Comparison of ENCODE assay signal across 8 cellular contexts in the genomic region with DNA sequence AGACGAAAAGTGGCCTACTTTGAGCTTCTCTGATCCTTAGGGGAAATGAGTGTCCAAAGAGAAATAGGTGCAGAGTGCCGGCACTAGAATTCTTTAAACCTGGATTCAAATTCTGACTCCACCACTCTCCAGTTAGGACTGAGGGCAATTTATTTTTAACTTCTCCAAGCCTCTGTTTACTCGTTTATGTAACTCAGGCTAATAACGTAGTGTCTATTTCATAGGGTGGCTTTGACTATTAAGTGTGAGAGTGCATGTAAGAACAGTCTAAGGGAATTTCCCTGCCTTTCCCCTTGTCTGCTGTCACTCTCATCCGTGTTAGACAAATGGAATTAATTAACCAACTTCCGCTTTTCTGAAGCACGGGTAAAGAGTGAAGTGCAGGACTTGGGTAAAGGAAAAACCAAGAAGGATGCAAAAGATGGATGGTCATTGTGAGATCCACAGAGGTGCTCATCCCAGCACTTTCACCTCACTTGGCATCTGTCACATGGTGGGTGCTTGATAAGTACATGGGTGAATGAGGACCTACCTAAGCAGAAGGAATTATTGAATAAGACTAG. TPM values are rescaled to one million over a fixed set of nuclear protein-coding genes. Genes with fewer than 3 reads are reported as not detected.
DNase-seq lines count a peak whose midpoint lies in the region; ATAC-seq lines count a peak whose summit lies in the region.

No MANE protein-coding gene starts in this region.

- H3K27ac ChIP-seq in aorta (ENCODE audit: low read depth in 1 of 2, low read length in 2 of 2): peak overlapping the region; percentile 44 to 91

- intact Hi-C loops in aorta (cut with DNase I): loop anchor here in 1 of 2 donors (5.0 to 10.0 kb wide), 2 partner anchors 117 to 220 kb away; a partner anchor contains a TSS

- H3K36me3 ChIP-seq in aorta (ENCODE audit: control insufficient read depth in 1 of 2, insufficient read depth in 2 of 2, low read length in 1 of 2): no peaks in the 10 kb centered on the region

- 0 to 1% methylated on average over 7 of the region's 7 CpGs for WGBS in aorta, 2 donors

- H3K4me1 ChIP-seq in aorta (ENCODE audit: control insufficient read depth in 1 of 2, insufficient read depth in 2 of 2, low read length in 2 of 2): no peaks in the 10 kb centered on the region

- DNase-seq in NCI-H82 (lab: John Stamatoyannopoulos, UW): peak; percentile 49
- no peak for DNase-seq in NCI-H82 treated with DMSO at 0.1 percent for 48 hours (lab: John Stamatoyannopoulos, UW; ENCODE audit: unreplicated experiment)
- DNase-seq in T-helper 22 cell (ENCODE audit: low read depth): peak; percentile 24
- peak; percentile 23 for DNase-seq in effector CD4-positive, alpha-beta T cell
- peak; percentile 63 for DNase-seq in midbrain (lab: John Stamatoyannopoulos, UW)
- no peak for DNase-seq in aorta
- DNase-seq in middle frontal gyrus (ENCODE audit: extremely low spot score, low spot score): no peak

- H3K4me3 ChIP-seq in aorta (ENCODE audit: low read length in 2 of 2): peak overlapping the region; percentile 88 to 91

- no peaks in the 10 kb centered on the region for H3K9me3 ChIP-seq in aorta (ENCODE audit: control insufficient read depth, low read length)

- no peaks in the 10 kb centered on the region for H3K27me3 ChIP-seq in aorta (ENCODE audit: control insufficient read depth in 1 of 2, insufficient read depth in 2 of 2, low read length in 1 of 2)

- ATAC-seq in HG03354 (IDR thresholded peaks at IDR 0.05; ENCODE audit: poor library complexity, severe bottlenecking, unreplicated experiment): peak; percentile 39
- no peak for ATAC-seq in aorta (ENCODE audit: low FRiP score)

RNA-seq across cellular contexts. Expression of a gene that starts 4.1 kb away (rescaled TPM):
- 10 to 100 TPM; 20.7 to 31.8 TPM for total RNA-seq in aorta
- polyA plus RNA-seq in aorta: 10 to 100 TPM in 1 of 2 donors, 1 to 10 TPM in 1; 2.3 to 12.5 TPM

RNA-seq across cellular contexts. Expression of a gene that starts 13.1 kb away (rescaled TPM):
- 1 to 10 TPM; 4.4 to 5.0 TPM for total RNA-seq in aorta
- polyA plus RNA-seq in aorta: 1 to 10 TPM; 4.5 to 7.3 TPM

RNA-seq across cellular contexts. Expression of a gene that starts 57.2 kb away (rescaled TPM):
- total RNA-seq in aorta: under 1 TPM; 0.24 to 0.42 TPM
- 1 to 10 TPM in 1 of 2 donors, under 1 TPM in 1; 0.61 to 2.1 TPM for polyA plus RNA-seq in aorta

Comparison
In these comparisons a context has a peak if more than half of its experiments do, and no peak if none do; other contexts are left out.
1. DNase-seq: peak in NCI-H82 (single experiment), T-helper 22 cell (single experiment), effector CD4-positive, alpha-beta T cell (single experiment) and midbrain (single experiment); none in NCI-H82 treated with DMSO at 0.1 percent for 48 hours (single experiment), aorta (0 of 2) and middle frontal gyrus (single experiment).